In genomic region chr14:54713364-54713763, GRCh38 we compare ENCODE assay signal across 16 cellular contexts.
DNase-seq lines count a peak whose midpoint lies in the region; ATAC-seq and TF ChIP-seq lines count a peak whose summit lies in the region.
"Had no signal": no experiment of that assay in that cellular context is flagged by ENCODE, and none has a peak within 500 bp of the region (broad histone marks: within the 10 kb centered on the region; RNA-seq: fewer than 3 reads in every experiment).

No MANE protein-coding gene starts in this region.

- H3K4me3 Mint-ChIP-seq in memory B cell: no peak overlapping the region
- H3K4me3 Mint-ChIP-seq: activated CD8-positive, alpha-beta T cell treated with anti-CD3 and anti-CD28 coated beads, Interleukin-2, amount 10 ng/mL, durations not matched to agents 7 days and 5 days; GM23338 had no signal

- H3K4me1 ChIP-seq in thoracic aorta (ENCODE audit: control insufficient read depth in 1 of 2, low read depth in 2 of 2) (peaks cover 48 to 96% of the 10 kb centered on the region in 2 donors), mucosa of descending colon (ENCODE audit: low read depth) (no peaks in the 10 kb centered on the region), HAP-1 (no peaks in the 10 kb centered on the region)

- in situ Hi-C loops in HAP-1 (cut with MboI; ENCODE audit: low sequenced_read_pairs): no loop called here

- H3K27me3 Mint-ChIP-seq in memory B cell: no peaks in the 10 kb centered on the region
- H3K27me3 Mint-ChIP-seq: naive B cell had no signal

- H3K9me3 ChIP-seq in thoracic aorta (no peaks in the 10 kb centered on the region), mucosa of descending colon (no peaks in the 10 kb centered on the region), HAP-1 (no peaks in the 10 kb centered on the region)

- TF ChIP-seq CTCF in thoracic aorta (IDR thresholded peaks at IDR 0.05) (no peak), mucosa of descending colon (IDR thresholded peaks at IDR 0.05) (no peak)

- H3K36me3 ChIP-seq in thoracic aorta (no peaks in the 10 kb centered on the region), mucosa of descending colon (ENCODE audit: low read depth) (no peaks in the 10 kb centered on the region), HAP-1 (replicated peaks) (no peaks in the 10 kb centered on the region)
- H3K36me3 ChIP-seq: brain microvascular endothelial cell had no signal

- ATAC-seq in memory B cell (ENCODE audit: low read depth) (no peak), thoracic aorta (ENCODE audit: insufficient number of reproducible peaks, low FRiP score, low read depth) (no peak), mucosa of descending colon (no peak), GM21515 (IDR thresholded peaks at IDR 0.05; ENCODE audit: unreplicated experiment) (no peak)
- ATAC-seq: activated CD8-positive, alpha-beta T cell treated with anti-CD3 and anti-CD28 coated beads, Interleukin-2, amount 10 ng/mL, durations not matched to agents 7 days and 5 days; GM23338 had no signal

- intact Hi-C loops in mucosa of descending colon (cut with DNase I, micrococcal nuclease): no loop called here

- peaks cover 27% of the 10 kb centered on the region for H3K4me1 Mint-ChIP-seq in memory B cell

- DNase-seq in GM03348 (ENCODE audit: low spot score) (peak; percentile 83), dedifferentiated amniotic fluid mesenchymal stem cell (ENCODE audit: extremely low spot score) (peak; percentile 68), memory B cell (ENCODE audit: low spot score in 2 of 2) (no peak), thoracic aorta (ENCODE audit: low spot score) (no peak), NCI-H1048 (lab: John Stamatoyannopoulos, UW) (no peak), mucosa of descending colon (no peak), HAP-1 (ENCODE audit: low spot score in 2 of 2) (no peak)
- DNase-seq: activated CD8-positive, alpha-beta T cell treated with anti-CD3 and anti-CD28 coated beads, Interleukin-2, amount 10 ng/mL, durations not matched to agents 7 days and 5 days; activated effector memory CD4-positive, alpha-beta T cell treated with anti-CD3 and anti-CD28 coated beads, Interleukin-2, amount 50 U/mL, for 16 hours; brain microvascular endothelial cell; DMS53; naive B cell; NCI-H2171; stimulated activated CD4-positive, alpha-beta T cell treated with anti-CD3 and anti-CD28 coated beads, Interleukin-2, amount 100 ng/mL, for 48 hours had no signal

- no peak overlapping the region for H3K4me3 ChIP-seq in thoracic aorta
- H3K4me3 ChIP-seq in mucosa of descending colon: no peak overlapping the region
- H3K4me3 ChIP-seq in HAP-1: no peak overlapping the region
- H3K4me3 ChIP-seq: GM23338 had no signal

- no peaks in the 10 kb centered on the region for H3K9me3 Mint-ChIP-seq in memory B cell
- H3K9me3 Mint-ChIP-seq: GM23338, naive B cell had no signal

- H3K36me3 Mint-ChIP-seq in memory B cell: no peaks in the 10 kb centered on the region
- H3K36me3 Mint-ChIP-seq: naive B cell had no signal

- H3K27ac ChIP-seq in thoracic aorta: peak overlapping the region; percentile 88 to 92
- H3K27ac ChIP-seq: brain microvascular endothelial cell had no signal

- no peaks in the 10 kb centered on the region for H3K27me3 ChIP-seq in thoracic aorta (replicated peaks; ENCODE audit: insufficient read depth)
- H3K27me3 ChIP-seq in HAP-1 (ENCODE audit: low read depth): no peaks in the 10 kb centered on the region
- H3K27me3 ChIP-seq: brain microvascular endothelial cell had no signal

- peak overlapping the region; percentile 91 for H3K27ac Mint-ChIP-seq in memory B cell
- H3K27ac Mint-ChIP-seq: GM23338 had no signal

Comparison
In these comparisons a context has a peak if more than half of its experiments do, and no peak if none do; other contexts are left out.
1. DNase-seq: peak in GM03348 (single experiment) and dedifferentiated amniotic fluid mesenchymal stem cell (single experiment); none in memory B cell (0 of 2), thoracic aorta (single experiment), NCI-H1048 (single experiment), mucosa of descending colon (0 of 3) and HAP-1 (0 of 2).